Comparison of ENCODE assay signal across 14 cellular contexts in genomic region chr5:13624283-13625074, GRCh38.
DNase-seq lines count a peak whose midpoint lies in the region; ATAC-seq lines count a peak whose summit lies in the region.
"Had no signal": no experiment of that assay in that cellular context is flagged by ENCODE, and none has a peak within 500 bp of the region (broad histone marks: within the 10 kb centered on the region; RNA-seq: fewer than 3 reads in every experiment).

No MANE protein-coding gene starts in this region.

- no peak overlapping the region for H3K4ac ChIP-seq in trophoblast cell (ENCODE audit: low read depth, low read length)

- no peak overlapping the region for H3K18ac ChIP-seq in trophoblast cell (ENCODE audit: low read length)

- no peak overlapping the region for H3K14ac ChIP-seq in trophoblast cell (ENCODE audit: low read length)

- no peak overlapping the region for H4K12ac ChIP-seq in trophoblast cell (ENCODE audit: low read depth, low read length)

- no peak overlapping the region for H3K4me3 ChIP-seq in trophoblast cell (ENCODE audit: low read depth, low read length)
- H3K4me3 ChIP-seq: HAP-1, K562 had no signal

- peaks cover 5 to 8% of the 10 kb centered on the region in 2 experiments for H3K4me1 ChIP-seq in trophoblast cell (ENCODE audit: control insufficient read depth in 1 of 2, insufficient read depth in 2 of 2, low read length in 2 of 2)
- H3K4me1 ChIP-seq: HAP-1 had no signal

- DNase-seq in EH (ENCODE audit: low read depth) (peak; percentile 20), M059J (ENCODE audit: low read depth) (peak; percentile 89), RPMI7951 (ENCODE audit: low read depth) (peak; percentile 78), trophoblast cell (no peak), retina (no peak), midbrain (lab: John Stamatoyannopoulos, UW) (no peak), NCI-H146 (lab: John Stamatoyannopoulos, UW) (no peak)
- DNase-seq: C1 segment of cervical spinal cord; CD4-positive, alpha-beta T cell; DND-41; GOT3 had no signal

- H2AK5ac ChIP-seq in trophoblast cell (ENCODE audit: low read length): no peak overlapping the region

- peak overlapping the region; percentile 10 for H3K4me2 ChIP-seq in trophoblast cell (ENCODE audit: low read length)

- no peak overlapping the region for H2BK120ac ChIP-seq in trophoblast cell (ENCODE audit: insufficient read depth, low read length, poor library complexity)

- H2AFZ ChIP-seq in trophoblast cell (ENCODE audit: insufficient read depth, low read length, poor library complexity): no peak overlapping the region

- no peaks in the 10 kb centered on the region for H3K79me2 ChIP-seq in trophoblast cell (ENCODE audit: control insufficient read depth, insufficient read depth, low read length, poor library complexity)

- no CpG with 5 or more reads among the region's 6 CpGs for WGBS in trophoblast cell (ENCODE audit: extremely low coverage, insufficient coverage, insufficient read length)

- H3K79me1 ChIP-seq in trophoblast cell (ENCODE audit: low read length): peaks cover 1% of the 10 kb centered on the region

- peak overlapping the region; percentile 71 for H2BK12ac ChIP-seq in trophoblast cell (ENCODE audit: low read length)

- no peak overlapping the region for H4K8ac ChIP-seq in trophoblast cell (ENCODE audit: low read depth, low read length)

- H3K9ac ChIP-seq in trophoblast cell (ENCODE audit: low read length): no peak overlapping the region

- no peak overlapping the region for H2BK5ac ChIP-seq in trophoblast cell (ENCODE audit: low read depth, low read length, poor library complexity)

- no peaks in the 10 kb centered on the region for H3K27me3 ChIP-seq in trophoblast cell (ENCODE audit: insufficient read depth, low read length)

- no peak for ATAC-seq in HG02970 (IDR thresholded peaks at IDR 0.05; ENCODE audit: low FRiP score, unreplicated experiment)
- ATAC-seq: K562 had no signal

- no peaks in the 10 kb centered on the region for H3K36me3 ChIP-seq in trophoblast cell (ENCODE audit: control insufficient read depth in 1 of 2, insufficient read depth in 2 of 2, low read length in 2 of 2)
- H3K36me3 ChIP-seq: HAP-1 had no signal

- H3K27ac ChIP-seq in trophoblast cell (ENCODE audit: low read depth, low read length): no peak overlapping the region

- H4K91ac ChIP-seq in trophoblast cell (ENCODE audit: low read depth, low read length): no peak overlapping the region

- H3K9me3 ChIP-seq in trophoblast cell (ENCODE audit: insufficient read depth, low read depth, low read length): peaks cover 1% of the 10 kb centered on the region
- H3K9me3 ChIP-seq: HAP-1 had no signal

- H3K23ac ChIP-seq in trophoblast cell (ENCODE audit: low read length): no peak overlapping the region

Comparison
In these comparisons a context has a peak if more than half of its experiments do, and no peak if none do; other contexts are left out.
1. DNase-seq: peak in EH (single experiment), M059J (single experiment) and RPMI7951 (single experiment); none in trophoblast cell (0 of 2), retina (single experiment), midbrain (single experiment) and NCI-H146 (single experiment).